In the genomic region with DNA sequence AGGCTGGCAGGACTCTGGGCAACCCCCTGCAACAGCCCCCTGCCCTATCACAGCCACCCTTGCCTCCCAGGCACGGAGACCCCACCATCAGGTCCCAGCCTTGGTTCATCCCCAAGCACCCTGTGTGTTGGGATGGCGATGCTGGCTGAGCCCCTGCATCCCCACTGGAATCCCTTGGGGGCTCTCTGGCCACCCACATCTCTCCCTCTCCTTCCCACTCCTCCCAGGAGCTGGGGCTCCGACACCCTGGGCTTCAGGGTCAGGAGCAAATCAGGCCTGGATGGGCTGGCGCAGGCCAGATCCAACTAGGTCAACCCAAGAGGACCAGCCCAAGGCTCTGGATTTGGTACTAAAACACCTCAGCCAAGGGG, we compare ENCODE assay signal across 23 cellular contexts. TPM values are rescaled to one million over a fixed set of nuclear protein-coding genes. Genes with fewer than 3 reads are reported as not detected.
"Had no signal": no experiment of that assay in that cellular context is flagged by ENCODE, and none has a peak within 500 bp of the region (broad histone marks: within the 10 kb centered on the region; RNA-seq: fewer than 3 reads in every experiment).

No MANE protein-coding gene starts in this region.

- H3K4me3 Mint-ChIP-seq: naive thymus-derived CD4-positive, alpha-beta T cell; natural killer cell treated with Interleukin-12 subunit alpha and Interleukin-12 subunit beta and Interleukin-15 and Interleukin-18, amount 100 ng/mL, for 72 hours; stimulated activated memory B cell treated with anti-CD40 and anti-IgM and Interleukin-4, amounts not matched to agents 10 μg/mL and 1 μg/mL and 100 μg/mL, for 72 hours had no signal

- H3K79me2 ChIP-seq: hepatocyte, parathyroid adenoma had no signal

- H3K27me3 Mint-ChIP-seq: naive thymus-derived CD4-positive, alpha-beta T cell; natural killer cell treated with Interleukin-12 subunit alpha and Interleukin-12 subunit beta and Interleukin-15 and Interleukin-18, amount 100 ng/mL, for 72 hours; stimulated activated memory B cell treated with anti-CD40 and anti-IgM and Interleukin-4, amounts not matched to agents 10 μg/mL and 1 μg/mL and 100 μg/mL, for 72 hours had no signal

- H3K4me2 ChIP-seq: hepatocyte, smooth muscle cell had no signal

- H2AFZ ChIP-seq: hepatocyte, parathyroid adenoma had no signal

- DNase-seq: left ventricle myocardium inferior; midbrain; stimulated activated CD4-positive, alpha-beta T cell treated with anti-CD3 and anti-CD28 coated beads, Interleukin-1b, Interleukin-23, amount 100 ng/mL, for 48 hours; stimulated activated CD4-positive, alpha-beta T cell treated with anti-CD3 and anti-CD28 coated beads, Interleukin-2, amount 100 ng/mL, for 48 hours; stimulated activated CD4-positive, alpha-beta T cell treated with anti-CD3 and anti-CD28 coated beads, Interleukin-4, amount 100 ng/mL, for 4 hours; stimulated activated CD8-positive, alpha-beta memory T cell treated with anti-CD3 and anti-CD28 coated beads, Interleukin-4, amount 100 ng/mL, for 48 hours; stimulated activated naive CD4-positive, alpha-beta T cell treated with Interleukin-2 at 50 U/mL for 16 hours; tibial artery; trophoblast cell; upper lobe of right lung had no signal

- FAIRE-seq: urothelium cell line had no signal

- H3K4me1 Mint-ChIP-seq: naive thymus-derived CD4-positive, alpha-beta T cell; stimulated activated memory B cell treated with anti-CD40 and anti-IgM and Interleukin-4, amounts not matched to agents 10 μg/mL and 1 μg/mL and 100 μg/mL, for 72 hours had no signal

- H3K27me3 ChIP-seq: hepatocyte, right atrium auricular region, right lobe of liver, suprapubic skin, tibial artery, upper lobe of right lung had no signal

- H3K4me3 ChIP-seq: hepatocyte, left ventricle myocardium inferior, lung, mucosa of descending colon, right atrium auricular region, right lobe of liver, smooth muscle cell, suprapubic skin, thoracic aorta, tibial artery, upper lobe of right lung had no signal

- H3K4me1 ChIP-seq: left ventricle myocardium inferior, parathyroid adenoma, right atrium auricular region, right lobe of liver, suprapubic skin, tibial artery, upper lobe of right lung had no signal

- ATAC-seq: mucosa of descending colon; naive thymus-derived CD4-positive, alpha-beta T cell; natural killer cell treated with Interleukin-12 subunit alpha and Interleukin-12 subunit beta and Interleukin-15 and Interleukin-18, amount 100 ng/mL, for 72 hours; right lobe of liver; upper lobe of right lung had no signal

- H3K27ac ChIP-seq: hepatocyte, left ventricle myocardium inferior, parathyroid adenoma, right atrium auricular region, right lobe of liver, suprapubic skin, thoracic aorta, tibial artery, upper lobe of right lung had no signal

- H3K36me3 ChIP-seq: right lobe of liver, upper lobe of right lung had no signal

- H3K36me3 Mint-ChIP-seq: natural killer cell treated with Interleukin-12 subunit alpha and Interleukin-12 subunit beta and Interleukin-15 and Interleukin-18, amount 100 ng/mL, for 72 hours; stimulated activated memory B cell treated with anti-CD40 and anti-IgM and Interleukin-4, amounts not matched to agents 10 μg/mL and 1 μg/mL and 100 μg/mL, for 72 hours had no signal

- H3K9me3 Mint-ChIP-seq: natural killer cell treated with Interleukin-12 subunit alpha and Interleukin-12 subunit beta and Interleukin-15 and Interleukin-18, amount 100 ng/mL, for 72 hours had no signal

- H3K9ac ChIP-seq: parathyroid adenoma had no signal

- H3K9me3 ChIP-seq: left ventricle myocardium inferior, mucosa of descending colon, right atrium auricular region, right lobe of liver, thoracic aorta, tibial artery, upper lobe of right lung had no signal

RNA-seq across cellular contexts. Expression of a gene that starts 25.9 kb away (rescaled TPM):
- total RNA-seq: natural killer cell treated with Interleukin-12 subunit alpha and Interleukin-12 subunit beta and Interleukin-15 and Interleukin-18, amount 100 ng/mL, for 72 hours had no signal
